In genomic region chr5:6182271-6182815, GRCh38 we compare ENCODE assay signal across 36 cellular contexts.
"Had no signal": no experiment of that assay in that cellular context is flagged by ENCODE, and none has a peak within 500 bp of the region (broad histone marks: within the 10 kb centered on the region; RNA-seq: fewer than 3 reads in every experiment).

No MANE protein-coding gene starts in this region.

- H3K9me3 Mint-ChIP-seq: activated B cell treated with CpG ODN at 0.5 μM for 24 hours; activated CD4-positive, alpha-beta memory T cell treated with anti-CD3 and anti-CD28 coated beads for 36 hours; activated CD4-positive, alpha-beta T cell treated with anti-CD3 and anti-CD28 coated beads, Interleukin-2, amount 10 ng/mL, durations not matched to agents 24 days and 14 days; activated CD8-positive, alpha-beta T cell treated with anti-CD3 and anti-CD28 coated beads for 36 hours; activated naive CD4-positive, alpha-beta T cell treated with anti-CD3 and anti-CD28 coated beads, Interleukin-2, amount 10 ng/mL, durations not matched to agents 7 days and 5 days; activated naive CD4-positive, alpha-beta T cell treated with anti-CD3 and anti-CD28 coated beads, Interleukin-2, amount 50 U/mL, for 24 hours; activated naive CD8-positive, alpha-beta T cell treated with anti-CD3 and anti-CD28 coated beads, Interleukin-2, amount 10 ng/mL, durations not matched to agents 7 days and 5 days; activated naive CD8-positive, alpha-beta T cell treated with anti-CD3 and anti-CD28 coated beads, Interleukin-2, amount 50 U/mL, for 24 hours; activated T-cell treated with anti-CD3 and anti-CD28 coated beads, Interleukin-2, amount 50 U/mL, for 72 hours; activated T-helper 1 cell treated with anti-CD3 and anti-CD28 coated beads, Interleukin-12 subunit alpha, Interleukin-12 subunit beta, Interleukin-2, Interleukin-4 antibody, amounts not matched to agents 30 ng/mL and 10 ng/mL and 1 ng/mL, durations not matched to agents 14 hours and 24 hours and 36 hours; activated T-helper 2 cell treated with anti-CD3 and anti-CD28 coated beads, Interferon-gamma antibody, Interleukin-2, Interleukin-4, amounts not matched to agents 10 μg/mL and 5 μg/mL and 100 μg/mL, durations not matched to agents 14 hours and 24 hours and 36 hours; central memory CD8-positive, alpha-beta T cell; T-helper 1 cell treated with Interleukin-12 subunit alpha and Interleukin-12 subunit beta and Interleukin-4 antibody, amounts not matched to agents 30 μg/mL and 1 μg/mL, for 36 hours; T-helper 2 cell treated with Interferon-gamma antibody and Interleukin-4, amounts not matched to agents 5 μg/mL and 100 μg/mL, for 36 hours had no signal

- H3K4me1 ChIP-seq: ascending aorta had no signal

- H3K36me3 ChIP-seq: ascending aorta, cardiac muscle cell had no signal

- H3K27ac Mint-ChIP-seq: activated B cell treated with CpG ODN at 0.5 μM for 24 hours; activated CD4-positive, alpha-beta memory T cell treated with anti-CD3 and anti-CD28 coated beads for 36 hours; activated CD4-positive, alpha-beta T cell treated with anti-CD3 and anti-CD28 coated beads, Interleukin-2, amount 10 ng/mL, durations not matched to agents 24 days and 14 days; activated CD8-positive, alpha-beta T cell treated with anti-CD3 and anti-CD28 coated beads for 36 hours; activated naive CD4-positive, alpha-beta T cell treated with anti-CD3 and anti-CD28 coated beads, Interleukin-2, amount 10 ng/mL, durations not matched to agents 7 days and 5 days; activated naive CD4-positive, alpha-beta T cell treated with anti-CD3 and anti-CD28 coated beads, Interleukin-2, amount 50 U/mL, for 24 hours; activated naive CD8-positive, alpha-beta T cell; activated naive CD8-positive, alpha-beta T cell treated with anti-CD3 and anti-CD28 coated beads, Interleukin-2, amount 10 ng/mL, durations not matched to agents 7 days and 5 days; activated naive CD8-positive, alpha-beta T cell treated with anti-CD3 and anti-CD28 coated beads, Interleukin-2, amount 50 U/mL, for 24 hours; activated T-cell treated with anti-CD3 and anti-CD28 coated beads, Interleukin-2, amount 50 U/mL, for 72 hours; activated T-helper 1 cell treated with anti-CD3 and anti-CD28 coated beads, Interleukin-12 subunit alpha, Interleukin-12 subunit beta, Interleukin-2, Interleukin-4 antibody, amounts not matched to agents 30 ng/mL and 10 ng/mL and 1 ng/mL, durations not matched to agents 14 hours and 24 hours and 36 hours; activated T-helper 2 cell treated with anti-CD3 and anti-CD28 coated beads, Interferon-gamma antibody, Interleukin-2, Interleukin-4, amounts not matched to agents 10 μg/mL and 5 μg/mL and 100 μg/mL, durations not matched to agents 14 hours and 24 hours and 36 hours; T-helper 1 cell treated with Interleukin-12 subunit alpha and Interleukin-12 subunit beta and Interleukin-4 antibody, amounts not matched to agents 30 μg/mL and 1 μg/mL, for 36 hours; T-helper 2 cell treated with Interferon-gamma antibody and Interleukin-4, amounts not matched to agents 5 μg/mL and 100 μg/mL, for 36 hours had no signal

- H3K4me1 Mint-ChIP-seq: activated CD4-positive, alpha-beta T cell treated with anti-CD3 and anti-CD28 coated beads, Interleukin-2, amount 10 ng/mL, durations not matched to agents 24 days and 14 days; activated naive CD4-positive, alpha-beta T cell treated with anti-CD3 and anti-CD28 coated beads, Interleukin-2, amount 10 ng/mL, durations not matched to agents 7 days and 5 days; activated naive CD4-positive, alpha-beta T cell treated with anti-CD3 and anti-CD28 coated beads, Interleukin-2, amount 50 U/mL, for 24 hours; activated naive CD8-positive, alpha-beta T cell treated with anti-CD3 and anti-CD28 coated beads, Interleukin-2, amount 10 ng/mL, durations not matched to agents 7 days and 5 days; activated naive CD8-positive, alpha-beta T cell treated with anti-CD3 and anti-CD28 coated beads, Interleukin-2, amount 50 U/mL, for 24 hours; central memory CD8-positive, alpha-beta T cell had no signal

- H3K36me3 Mint-ChIP-seq: activated CD4-positive, alpha-beta memory T cell treated with anti-CD3 and anti-CD28 coated beads for 36 hours; activated naive CD4-positive, alpha-beta T cell treated with anti-CD3 and anti-CD28 coated beads, Interleukin-2, amount 10 ng/mL, durations not matched to agents 7 days and 5 days; activated naive CD4-positive, alpha-beta T cell treated with anti-CD3 and anti-CD28 coated beads, Interleukin-2, amount 50 U/mL, for 24 hours; activated naive CD8-positive, alpha-beta T cell; activated naive CD8-positive, alpha-beta T cell treated with anti-CD3 and anti-CD28 coated beads, Interleukin-2, amount 10 ng/mL, durations not matched to agents 7 days and 5 days; brain had no signal

- H3K27me3 Mint-ChIP-seq: activated CD4-positive, alpha-beta T cell treated with anti-CD3 and anti-CD28 coated beads, Interleukin-2, amount 10 ng/mL, durations not matched to agents 24 days and 14 days; activated CD8-positive, alpha-beta T cell treated with anti-CD3 and anti-CD28 coated beads for 36 hours; activated naive CD4-positive, alpha-beta T cell treated with anti-CD3 and anti-CD28 coated beads, Interleukin-2, amount 10 ng/mL, durations not matched to agents 7 days and 5 days; activated naive CD8-positive, alpha-beta T cell treated with anti-CD3 and anti-CD28 coated beads, Interleukin-2, amount 10 ng/mL, durations not matched to agents 7 days and 5 days had no signal

- H3K4me3 Mint-ChIP-seq: activated B cell treated with CpG ODN at 0.5 μM for 24 hours; activated CD4-positive, alpha-beta memory T cell treated with anti-CD3 and anti-CD28 coated beads for 36 hours; activated CD4-positive, alpha-beta T cell treated with anti-CD3 and anti-CD28 coated beads, Interleukin-2, amount 10 ng/mL, durations not matched to agents 24 days and 14 days; activated CD8-positive, alpha-beta T cell treated with anti-CD3 and anti-CD28 coated beads for 36 hours; activated naive CD4-positive, alpha-beta T cell treated with anti-CD3 and anti-CD28 coated beads, Interleukin-2, amount 10 ng/mL, durations not matched to agents 7 days and 5 days; activated naive CD4-positive, alpha-beta T cell treated with anti-CD3 and anti-CD28 coated beads, Interleukin-2, amount 50 U/mL, for 24 hours; activated naive CD8-positive, alpha-beta T cell; activated naive CD8-positive, alpha-beta T cell treated with anti-CD3 and anti-CD28 coated beads, Interleukin-2, amount 10 ng/mL, durations not matched to agents 7 days and 5 days; activated naive CD8-positive, alpha-beta T cell treated with anti-CD3 and anti-CD28 coated beads, Interleukin-2, amount 50 U/mL, for 24 hours; activated T-cell treated with anti-CD3 and anti-CD28 coated beads, Interleukin-2, amount 50 U/mL, for 4 hours; activated T-cell treated with anti-CD3 and anti-CD28 coated beads, Interleukin-2, amount 50 U/mL, for 72 hours; activated T-helper 1 cell treated with anti-CD3 and anti-CD28 coated beads, Interleukin-12 subunit alpha, Interleukin-12 subunit beta, Interleukin-2, Interleukin-4 antibody, amounts not matched to agents 30 ng/mL and 10 ng/mL and 1 ng/mL, durations not matched to agents 14 hours and 24 hours and 36 hours; brain; central memory CD8-positive, alpha-beta T cell; T-helper 1 cell treated with Interleukin-12 subunit alpha and Interleukin-12 subunit beta and Interleukin-4 antibody, amounts not matched to agents 30 μg/mL and 1 μg/mL, for 36 hours; T-helper 2 cell treated with Interferon-gamma antibody and Interleukin-4, amounts not matched to agents 5 μg/mL and 100 μg/mL, for 36 hours had no signal

- H3K27me3 ChIP-seq: ascending aorta, cardiac muscle cell had no signal

- H3K27ac ChIP-seq: ascending aorta, cardiac muscle cell, VCaP had no signal

- H3K9me3 ChIP-seq: ascending aorta had no signal

- H3K4me3 ChIP-seq: ascending aorta, cardiac muscle cell had no signal

- ATAC-seq: activated CD8-positive, alpha-beta T cell treated with anti-CD3 and anti-CD28 coated beads for 36 hours; activated naive CD8-positive, alpha-beta T cell treated with anti-CD3 and anti-CD28 coated beads, Interleukin-2, amount 50 U/mL, for 24 hours; activated T-cell treated with anti-CD3 and anti-CD28 coated beads, Interleukin-2, amount 50 U/mL, for 4 hours; activated T-cell treated with anti-CD3 and anti-CD28 coated beads, Interleukin-2, amount 50 U/mL, for 72 hours had no signal

- DNase-seq: activated B cell treated with CpG ODN at 0.5 μM for 24 hours; activated CD4-positive, alpha-beta memory T cell treated with anti-CD3 and anti-CD28 coated beads for 36 hours; activated CD4-positive, alpha-beta T cell treated with anti-CD3 and anti-CD28 coated beads for 4 hours; activated CD4-positive, alpha-beta T cell treated with anti-CD3 and anti-CD28 coated beads, Interleukin-2, amount 10 ng/mL, durations not matched to agents 24 days and 14 days; activated CD4-positive, alpha-beta T cell treated with anti-CD3 and anti-CD28 coated beads, Interleukin-2, amount 50 U/mL, for 1 hour; activated CD4-positive, alpha-beta T cell treated with anti-CD3 and anti-CD28 coated beads, Interleukin-2, amount 50 U/mL, for 4 hours; activated CD4-positive, CD25-positive, alpha-beta regulatory T cell treated with anti-CD3 and anti-CD28 coated beads, Interleukin-2, amount 50 U/mL, for 72 hours; activated CD8-positive, alpha-beta memory T cell treated with anti-CD3 and anti-CD28 coated beads, Interleukin-2, amount 50 U/mL, for 4 hours; activated CD8-positive, alpha-beta T cell treated with anti-CD3 and anti-CD28 coated beads for 36 hours; activated effector memory CD4-positive, alpha-beta T cell treated with Interleukin-2 at 50 U/mL for 16 hours; activated naive CD4-positive, alpha-beta T cell treated with anti-CD3 and anti-CD28 coated beads, Interleukin-2, amount 10 ng/mL, durations not matched to agents 7 days and 5 days; activated naive CD4-positive, alpha-beta T cell treated with Interleukin-2 at 50 U/mL for 16 hours; activated naive CD8-positive, alpha-beta T cell treated with anti-CD3 and anti-CD28 coated beads, Interleukin-2, amount 10 ng/mL, durations not matched to agents 7 days and 5 days; activated naive CD8-positive, alpha-beta T cell treated with anti-CD3 and anti-CD28 coated beads, Interleukin-2, amount 50 U/mL, for 24 hours; activated T-cell treated with anti-CD3 and anti-CD28 coated beads for 4 hours; activated T-cell treated with anti-CD3 and anti-CD28 coated beads, Interleukin-2, amount 50 U/mL, for 1 hour; activated T-cell treated with anti-CD3 and anti-CD28 coated beads, Interleukin-2, amount 50 U/mL, for 4 hours; activated T-cell treated with anti-CD3 and anti-CD28 coated beads, Interleukin-2, amount 50 U/mL, for 72 hours; amygdala; anterior cingulate cortex; caudate nucleus; SW 1271; T-helper 1 cell; T-helper 2 cell; T-helper 9 cell had no signal
